In genomic region chr2:96188821-96189526, GRCh38 we compare ENCODE assay signal across 28 cellular contexts. TPM values are rescaled to one million over a fixed set of nuclear protein-coding genes. Genes with fewer than 3 reads are reported as not detected.
"Had no signal": no experiment of that assay in that cellular context is flagged by ENCODE, and none has a peak within 500 bp of the region (broad histone marks: within the 10 kb centered on the region; RNA-seq: fewer than 3 reads in every experiment).

No MANE protein-coding gene starts in this region.

- DNase-seq: activated B cell treated with CpG ODN at 0.5 μM for 24 hours; activated CD4-positive, alpha-beta T cell treated with anti-CD3 and anti-CD28 coated beads for 1 hour; activated CD4-positive, alpha-beta T cell treated with anti-CD3 and anti-CD28 coated beads, Interleukin-2, amount 10 ng/mL, durations not matched to agents 24 days and 14 days; activated CD4-positive, alpha-beta T cell treated with anti-CD3 and anti-CD28 coated beads, Interleukin-2, amount 50 U/mL, for 48 hours; activated gamma-delta T cell; activated naive CD4-positive, alpha-beta T cell treated with anti-CD3 and anti-CD28 coated beads for 36 hours; activated T-cell treated with anti-CD3 and anti-CD28 coated beads for 4 hours; activated T-cell treated with anti-CD3 and anti-CD28 coated beads, Interleukin-2, amount 50 U/mL, for 48 hours; brain microvascular endothelial cell; Karpas-422; MM.1S; NCI-H1092 treated with DMSO at 0.1 percent for 48 hours; NCI-H1417 treated with DMSO at 0.1 percent for 48 hours; NCI-H1694; NCI-H2029; NCI-H2107; NCI-H2171 treated with DMSO at 0.1 percent for 48 hours; NCI-H226; NCI-H510A; NCI-H526 treated with DMSO at 0.1 percent for 48 hours; NCI-H82; SIG-M5; T-helper 17 cell; T-helper 9 cell had no signal

- H3K4me1 Mint-ChIP-seq: activated T-helper 17 cell treated with anti-CD3 and anti-CD28 coated beads, Interleukin-2, amount 50 U/mL, for 72 hours had no signal

- H3K27me3 Mint-ChIP-seq: activated B cell treated with CpG ODN at 0.5 μM for 24 hours; activated CD4-positive, alpha-beta T cell treated with anti-CD3 and anti-CD28 coated beads, Interleukin-2, amount 10 ng/mL, durations not matched to agents 24 days and 14 days; activated naive CD8-positive, alpha-beta T cell; activated T-helper 17 cell treated with anti-CD3 and anti-CD28 coated beads, Interleukin-2, amount 50 U/mL, for 72 hours; T-helper 17 cell had no signal

- H3K27ac Mint-ChIP-seq: activated B cell treated with CpG ODN at 0.5 μM for 24 hours; activated CD4-positive, alpha-beta T cell treated with anti-CD3 and anti-CD28 coated beads, Interleukin-2, amount 10 ng/mL, durations not matched to agents 24 days and 14 days; activated naive CD4-positive, alpha-beta T cell treated with anti-CD3 and anti-CD28 coated beads for 36 hours; activated naive CD8-positive, alpha-beta T cell; activated T-helper 17 cell treated with anti-CD3 and anti-CD28 coated beads, Interleukin-2, amount 50 U/mL, for 72 hours; T-helper 17 cell had no signal

- H3K4me3 Mint-ChIP-seq: activated B cell treated with CpG ODN at 0.5 μM for 24 hours; activated CD4-positive, alpha-beta T cell treated with anti-CD3 and anti-CD28 coated beads, Interleukin-2, amount 10 ng/mL, durations not matched to agents 24 days and 14 days; activated naive CD4-positive, alpha-beta T cell treated with anti-CD3 and anti-CD28 coated beads for 36 hours; activated naive CD8-positive, alpha-beta T cell; activated T-helper 17 cell treated with anti-CD3 and anti-CD28 coated beads, Interleukin-2, amount 50 U/mL, for 72 hours; T-helper 17 cell had no signal

- ATAC-seq: activated T-helper 17 cell treated with anti-CD3 and anti-CD28 coated beads, Interleukin-2, amount 50 U/mL, for 72 hours; T-helper 17 cell had no signal

- H3K9me3 Mint-ChIP-seq: activated B cell treated with CpG ODN at 0.5 μM for 24 hours; activated CD4-positive, alpha-beta T cell treated with anti-CD3 and anti-CD28 coated beads, Interleukin-2, amount 10 ng/mL, durations not matched to agents 24 days and 14 days; activated naive CD4-positive, alpha-beta T cell treated with anti-CD3 and anti-CD28 coated beads for 36 hours; activated T-helper 17 cell treated with anti-CD3 and anti-CD28 coated beads, Interleukin-2, amount 50 U/mL, for 72 hours had no signal

- H3K4me3 ChIP-seq: cardiac muscle cell had no signal

- H3K27ac ChIP-seq: brain microvascular endothelial cell, cardiac muscle cell had no signal

- H3K27me3 ChIP-seq: brain microvascular endothelial cell, cardiac muscle cell had no signal

RNA-seq across cellular contexts. Expression of gene ASTL, which starts 50.7 kb away (rescaled TPM):
- total RNA-seq: cardiac muscle cell, RPMI7951 had no signal
- polyA plus RNA-seq: cardiac muscle cell had no signal
